11 cellular contexts compared by ENCODE assay signal in the genomic region with DNA sequence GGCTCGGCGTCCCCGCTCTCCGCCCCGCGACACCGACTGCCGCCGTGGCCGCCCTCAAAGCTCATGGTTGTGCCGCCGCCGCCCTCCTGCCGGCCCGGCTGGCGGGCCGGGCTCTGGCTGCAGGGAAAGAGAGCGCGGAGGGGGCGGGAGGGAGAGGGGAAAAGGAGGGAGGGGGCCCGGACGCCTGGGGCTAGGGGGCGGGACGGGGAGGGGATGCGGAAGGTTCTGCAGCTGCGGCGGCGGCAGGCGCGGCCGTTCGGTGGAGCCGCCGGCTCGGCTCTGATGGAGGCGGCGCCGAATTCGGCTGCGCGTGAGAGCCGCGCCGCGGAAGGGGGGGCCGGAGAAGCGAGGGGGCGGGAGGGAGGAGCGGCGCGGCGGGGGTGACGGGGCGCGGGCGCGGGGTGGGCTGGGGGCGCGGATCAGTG. TPM values are rescaled to one million over a fixed set of nuclear protein-coding genes. Genes with fewer than 3 reads are reported as not detected.
A peak's percentile ranks its signal among the peaks of the same experiment; 100 is the strongest.
DNase-seq lines count a peak whose midpoint lies in the region; ATAC-seq, FAIRE-seq and TF ChIP-seq lines count a peak whose summit lies in the region.
"Had no signal": no experiment of that assay in that cellular context is flagged by ENCODE, and none has a peak within 500 bp of the region (broad histone marks: within the 10 kb centered on the region; RNA-seq: fewer than 3 reads in every experiment).

A gene with protein sequence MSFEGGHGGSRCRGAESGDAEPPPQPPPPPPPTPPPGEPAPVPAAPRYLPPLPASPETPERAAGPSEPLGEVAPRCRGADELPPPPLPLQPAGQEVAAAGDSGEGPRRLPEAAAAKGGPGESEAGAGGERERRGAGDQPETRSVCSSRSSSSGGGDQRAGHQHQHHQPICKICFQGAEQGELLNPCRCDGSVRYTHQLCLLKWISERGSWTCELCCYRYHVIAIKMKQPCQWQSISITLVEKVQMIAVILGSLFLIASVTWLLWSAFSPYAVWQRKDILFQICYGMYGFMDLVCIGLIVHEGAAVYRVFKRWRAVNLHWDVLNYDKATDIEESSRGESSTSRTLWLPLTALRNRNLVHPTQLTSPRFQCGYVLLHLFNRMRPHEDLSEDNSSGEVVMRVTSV (minus strand): TSS at position 281 of the 425 bp plus-strand sequence. CDS start 216 bp downstream, at position 65.

- H3K9me3 Mint-ChIP-seq in mesothelial cell of epicardium, result no peaks in the 10 kb centered on the region

- no peaks in the 10 kb centered on the region for H3K4me1 ChIP-seq in PC-9 (replicated peaks; ENCODE audit: insufficient read depth)
- H3K4me1 ChIP-seq: gastrocnemius medialis had no signal

- H3K27me3 ChIP-seq in bronchial epithelial cell (ENCODE audit: control insufficient read depth, insufficient read depth, low read length) (peaks cover 16% of the 10 kb centered on the region), PC-9 (ENCODE audit: insufficient read depth, low read depth) (no peaks in the 10 kb centered on the region; the same call in 1 of the 2 replicates)

- BruUV-seq in PC-9 (replicated peaks; lab: Mats Ljungman, UMichigan), result no TSS peak

- no peaks in the 10 kb centered on the region for H3K9me3 ChIP-seq in PC-9 (ENCODE audit: insufficient read depth, low read depth)
- H3K9me3 ChIP-seq: gastrocnemius medialis had no signal

- POLR2A ChIA-PET in PC-9 (lab: Charles Lee; ENCODE audit: unreplicated experiment), result no interaction called here

- no peaks in the 10 kb centered on the region for H3K36me3 Mint-ChIP-seq in mesothelial cell of epicardium

- no peak within 1 kb of the TSS for H3K4me2 ChIP-seq in PC-9

- peak; percentile 60 for DNase-seq in COR-L47 (lab: John Stamatoyannopoulos, UW)
- DNase-seq in LNCaP clone FGC (ENCODE audit: low read depth), result no peak
- no peak for DNase-seq in bronchial epithelial cell (ENCODE audit: low read depth)
- DNase-seq in mesothelial cell of epicardium (ENCODE audit: low spot score in 2 of 2, unreplicated experiment in 2 of 2), result no peak
- DNase-seq in PC-9, result no peak
- DNase-seq in kidney tubule cell (ENCODE audit: low spot score), result no peak
- no peak for DNase-seq in stimulated activated CD4-positive, alpha-beta T cell treated with anti-CD3 and anti-CD28 coated beads, Interleukin-15, amount 100 ng/mL, for 24 hours
- DNase-seq: gastrocnemius medialis, NCI-H187 treated with DMSO at 0.1 percent for 48 hours had no signal

- no peaks in the 10 kb centered on the region for H3F3A ChIP-seq in PC-9 (ENCODE audit: insufficient read depth, low read depth)

- H3K4me1 Mint-ChIP-seq in mesothelial cell of epicardium, result peaks cover 4% of the 10 kb centered on the region

- H3K9me2 ChIP-seq in PC-9 (ENCODE audit: insufficient read depth), result no peaks in the 10 kb centered on the region

- CTCF ChIA-PET in PC-9 (lab: Charles Lee), result no interaction called here

- no peaks in the 10 kb centered on the region; the same call in 1 of the 2 replicates for H4K20me1 ChIP-seq in PC-9 (ENCODE audit: insufficient read depth)

- peak within 1 kb of the TSS; percentile 60 for H3K4me3 Mint-ChIP-seq in mesothelial cell of epicardium

- H2AFZ ChIP-seq in PC-9, result no peak within 1 kb of the TSS

- peaks cover 86% of the 10 kb centered on the region for H3K27me3 Mint-ChIP-seq in mesothelial cell of epicardium (ENCODE audit: low read depth)

- no peak within 1 kb of the TSS for H3K27ac Mint-ChIP-seq in mesothelial cell of epicardium

- TF ChIP-seq CTCF in LNCaP clone FGC (IDR thresholded peaks at IDR 0.05; ENCODE audit: control insufficient read depth, extremely low read depth, insufficient read depth) (no peak), bronchial epithelial cell (IDR thresholded peaks at IDR 0.05; ENCODE audit: insufficient read depth, low read length, severe bottlenecking) (no peak), mesothelial cell of epicardium (IDR thresholded peaks at IDR 0.05; ENCODE audit: unreplicated experiment) (no peak), PC-9 (conservative IDR thresholded peaks at IDR 0.05) (no peak)

- H3K79me2 ChIP-seq in PC-9 (ENCODE audit: low read depth), result no peaks in the 10 kb centered on the region

- H3K4me3 ChIP-seq in LNCaP clone FGC (ENCODE audit: low read depth, low read length) (peak within 1 kb of the TSS; percentile 11; the same call in 1 of the 2 replicates), bronchial epithelial cell (ENCODE audit: low read depth, low read length) (peak within 1 kb of the TSS; percentile 23), PC-9 (no peak within 1 kb of the TSS)
- H3K4me3 ChIP-seq: gastrocnemius medialis had no signal

- ATAC-seq in GM18520 (IDR thresholded peaks at IDR 0.05; ENCODE audit: unreplicated experiment), result no peak
- ATAC-seq: gastrocnemius medialis had no signal

- no peak for FAIRE-seq in bronchial epithelial cell (lab: Jason Lieb, UNC)

- no peaks in the 10 kb centered on the region for H3K36me3 ChIP-seq in bronchial epithelial cell (ENCODE audit: control insufficient read depth, insufficient read depth, low read length)
- no peaks in the 10 kb centered on the region for H3K36me3 ChIP-seq in PC-9 (ENCODE audit: low read depth)
- H3K36me3 ChIP-seq: gastrocnemius medialis had no signal

- intact Hi-C loops in PC-9 (cut with micrococcal nuclease; ENCODE audit: unreplicated experiment), result no loop called here

- no peak within 1 kb of the TSS for H3K27ac ChIP-seq in PC-9
- H3K27ac ChIP-seq: gastrocnemius medialis had no signal

RNA-seq across cellular contexts. Expression of the gene that starts here (rescaled TPM):
- total RNA-seq in bronchial epithelial cell, result not detected in 2 replicates
- not detected in 3 replicates for total RNA-seq in mesothelial cell of epicardium
- not detected in 2 replicates for total RNA-seq in PC-9 (2021)
- total RNA-seq: gastrocnemius medialis, subcutaneous adipose tissue had no signal
